In genomic region chr3:112611813-112612515, GRCh38 we compare ENCODE assay signal across 25 cellular contexts. TPM values are rescaled to one million over a fixed set of nuclear protein-coding genes. Genes with fewer than 3 reads are reported as not detected.
DNase-seq lines count a peak whose midpoint lies in the region; ATAC-seq and TF ChIP-seq lines count a peak whose summit lies in the region.
"Had no signal": no experiment of that assay in that cellular context is flagged by ENCODE, and none has a peak within 500 bp of the region (broad histone marks: within the 10 kb centered on the region; RNA-seq: fewer than 3 reads in every experiment).

No MANE protein-coding gene starts in this region.

- H3K4me1 ChIP-seq in heart right ventricle: peaks cover 0 to 15% (median 7%) of the 10 kb centered on the region in 9 donors
- H3K4me1 ChIP-seq in left ventricle myocardium inferior: peaks cover 11% of the 10 kb centered on the region
- peaks cover 53% of the 10 kb centered on the region for H3K4me1 ChIP-seq in adipocyte (ENCODE audit: control insufficient read depth, insufficient read depth, low read length)
- H3K4me1 ChIP-seq in aorta (ENCODE audit: control insufficient read depth in 1 of 2, insufficient read depth in 2 of 2, low read length in 2 of 2): no peaks in the 10 kb centered on the region
- no peaks in the 10 kb centered on the region for H3K4me1 ChIP-seq in endodermal cell (ENCODE audit: control insufficient read depth, insufficient read depth, low read length)
- H3K4me1 ChIP-seq: BLaER1, lower lobe of right lung, prostate gland had no signal

- H3K36me3 ChIP-seq in heart right ventricle (peaks cover 0 to 78% (median 0%) of the 10 kb centered on the region in 9 donors), left ventricle myocardium inferior (no peaks in the 10 kb centered on the region), adipocyte (ENCODE audit: control insufficient read depth, insufficient read depth, low read length, severe bottlenecking) (peaks cover 97% of the 10 kb centered on the region), aorta (ENCODE audit: control insufficient read depth in 1 of 2, insufficient read depth in 2 of 2, low read length in 1 of 2) (peaks cover 0 to 10% of the 10 kb centered on the region in 2 donors), endodermal cell (ENCODE audit: control insufficient read depth, insufficient read depth, low read length) (no peaks in the 10 kb centered on the region)
- H3K36me3 ChIP-seq: BLaER1, lower lobe of right lung, prostate gland had no signal

- H3K27ac Mint-ChIP-seq in endodermal cell: no peak overlapping the region
- H3K27ac Mint-ChIP-seq: activated naive CD8-positive, alpha-beta T cell treated with anti-CD3 and anti-CD28 coated beads for 36 hours; WTC11 had no signal

- peak in 7 of 8 donors; percentile 33 to 95 (median 79) for ATAC-seq in heart right ventricle
- ATAC-seq in aorta (ENCODE audit: low FRiP score): peak; percentile 38
- ATAC-seq in HG03521 (IDR thresholded peaks at IDR 0.05; ENCODE audit: unreplicated experiment): no peak
- ATAC-seq: lower lobe of right lung, PC-3, WTC11 had no signal

- H3K4me3 ChIP-seq in heart right ventricle: no peak overlapping the region
- no peak overlapping the region for H3K4me3 ChIP-seq in left ventricle myocardium inferior
- H3K4me3 ChIP-seq in adipocyte (ENCODE audit: low read length): no peak overlapping the region
- no peak overlapping the region for H3K4me3 ChIP-seq in aorta (ENCODE audit: low read length in 2 of 2)
- H3K4me3 ChIP-seq in endodermal cell (ENCODE audit: low read length): no peak overlapping the region
- H3K4me3 ChIP-seq: BLaER1, lower lobe of right lung, prostate gland, smooth muscle cell had no signal

- TF ChIP-seq CTCF in heart right ventricle (IDR thresholded peaks at IDR 0.05): no peak
- no peak for TF ChIP-seq CTCF in left ventricle myocardium inferior (IDR thresholded peaks at IDR 0.05; ENCODE audit: borderline replicate concordance)
- no peak for TF ChIP-seq CTCF in endodermal cell (conservative IDR thresholded peaks at IDR 0.05)

- H3K9ac ChIP-seq in adipocyte (ENCODE audit: low read length) (peak overlapping the region; percentile 35), endodermal cell (ENCODE audit: extremely low read depth, low read length, poor library complexity, severe bottlenecking) (no peak overlapping the region)
- H3K9ac ChIP-seq: BLaER1 had no signal

- H3K27me3 ChIP-seq in heart right ventricle (no peaks in the 10 kb centered on the region), left ventricle myocardium inferior (ENCODE audit: low read depth) (no peaks in the 10 kb centered on the region), adipocyte (replicated peaks; ENCODE audit: control insufficient read depth, insufficient read depth, low read length) (no peaks in the 10 kb centered on the region), aorta (ENCODE audit: control insufficient read depth in 1 of 2, insufficient read depth in 2 of 2, low read length in 1 of 2) (no peaks in the 10 kb centered on the region), endodermal cell (ENCODE audit: control insufficient read depth, insufficient read depth, low read length, poor library complexity, severe bottlenecking) (no peaks in the 10 kb centered on the region)
- H3K27me3 ChIP-seq: BLaER1 had no signal

- H3K36me3 Mint-ChIP-seq in endodermal cell (ENCODE audit: low read depth): no peaks in the 10 kb centered on the region
- H3K36me3 Mint-ChIP-seq: activated naive CD8-positive, alpha-beta T cell treated with anti-CD3 and anti-CD28 coated beads for 36 hours; WTC11 had no signal

- no peak overlapping the region for H3K4me3 Mint-ChIP-seq in endodermal cell
- H3K4me3 Mint-ChIP-seq: activated naive CD8-positive, alpha-beta T cell treated with anti-CD3 and anti-CD28 coated beads for 36 hours; WTC11 had no signal

- no peaks in the 10 kb centered on the region for H3K9me3 ChIP-seq in heart right ventricle
- H3K9me3 ChIP-seq in left ventricle myocardium inferior (replicated peaks): no peaks in the 10 kb centered on the region
- no peaks in the 10 kb centered on the region for H3K9me3 ChIP-seq in adipocyte (ENCODE audit: control insufficient read depth, low read length)
- H3K9me3 ChIP-seq in aorta (ENCODE audit: control insufficient read depth, low read length): no peaks in the 10 kb centered on the region
- no peaks in the 10 kb centered on the region for H3K9me3 ChIP-seq in endodermal cell (ENCODE audit: control insufficient read depth, low read length)
- H3K9me3 ChIP-seq: BLaER1, lower lobe of right lung, prostate gland had no signal

- no peaks in the 10 kb centered on the region for H3K27me3 Mint-ChIP-seq in endodermal cell (ENCODE audit: insufficient read depth)

- H3K9me3 Mint-ChIP-seq in endodermal cell: no peaks in the 10 kb centered on the region
- H3K9me3 Mint-ChIP-seq: activated naive CD8-positive, alpha-beta T cell treated with anti-CD3 and anti-CD28 coated beads for 36 hours had no signal

- H3K4me1 Mint-ChIP-seq in endodermal cell: peaks cover 8% of the 10 kb centered on the region
- H3K4me1 Mint-ChIP-seq: activated naive CD8-positive, alpha-beta T cell treated with anti-CD3 and anti-CD28 coated beads for 36 hours had no signal

- intact Hi-C loops in heart right ventricle (cut with DNase I) (no loop called here), left ventricle myocardium inferior (cut with micrococcal nuclease) (no loop called here), aorta (cut with DNase I) (no loop called here)

- 70% methylated on average over 4 of the region's 4 CpGs for WGBS in heart right ventricle, 2 donors
- 66 to 71% methylated on average over 4 of the region's 4 CpGs for WGBS in aorta, 2 donors
- 90 to 100% methylated on average over 1 to 2 of the region's 4 CpGs for WGBS in endodermal cell (ENCODE audit: insufficient coverage in 1 of 2, insufficient read length in 1 of 2), 2 experiments

- DNase-seq in heart right ventricle (no peak), left ventricle myocardium inferior (no peak), adipocyte (ENCODE audit: low read depth) (no peak), lung microvascular endothelial cell (ENCODE audit: low read depth in 2 of 2) (peak; percentile 31 to 38), aorta (no peak), endodermal cell (no peak)
- DNase-seq: activated CD4-positive, alpha-beta T cell treated with anti-CD3 and anti-CD28 coated beads, Interleukin-2, amount 50 U/mL, for 48 hours; activated CD8-positive, alpha-beta memory T cell treated with anti-CD3 and anti-CD28 coated beads, Interleukin-2, amount 50 U/mL, for 48 hours; activated naive CD8-positive, alpha-beta T cell treated with anti-CD3 and anti-CD28 coated beads for 36 hours; COR-L47; foreskin fibroblast; Kasumi-1; lower lobe of right lung; NCI-H1105; NCI-H2081; NCI-H774; PC-3; SHP77; stimulated activated CD4-positive, alpha-beta T cell treated with anti-CD3 and anti-CD28 coated beads, Interleukin-2, amount 100 ng/mL, for 24 hours; substantia nigra had no signal

- H3K27ac ChIP-seq in heart right ventricle: peak overlapping the region in 3 of 10 donors; percentile 1 to 14 (median 5)
- H3K27ac ChIP-seq in left ventricle myocardium inferior (replicated peaks): no peak overlapping the region
- H3K27ac ChIP-seq in aorta (ENCODE audit: low read depth in 1 of 2, low read length in 2 of 2): no peak overlapping the region
- H3K27ac ChIP-seq in endodermal cell (ENCODE audit: low read depth, low read length): no peak overlapping the region
- H3K27ac ChIP-seq: BLaER1, lower lobe of right lung, prostate gland had no signal

RNA-seq across cellular contexts. Expression of gene CCDC80, which starts 29.0 kb away (rescaled TPM):
- total RNA-seq in heart right ventricle: 100 to 1,000 TPM in 5 of 10 donors, 10 to 100 TPM in 5; 38.6 to 223 (median 99.3) TPM
- polyA plus RNA-seq in heart right ventricle: 10 to 100 TPM; 19.8 to 28.7 TPM
- 171 TPM for total RNA-seq in left ventricle myocardium inferior
- total RNA-seq in lung microvascular endothelial cell: 5.2 and 14.4 TPM in 2 replicates
- 1,000 to 10,000 TPM in 1 of 2 donors, 100 to 1,000 TPM in 1; 241 to 1,615 TPM for total RNA-seq in aorta
- 10 to 100 TPM; 64.5 to 99.8 TPM for polyA plus RNA-seq in aorta
- 10 to 100 TPM in 1 of 2 donors, 1 to 10 TPM in 1; 4.6 to 31.5 TPM for total RNA-seq in endodermal cell
- polyA plus RNA-seq in endodermal cell (2013, experiment 1 of 2): 62.4 TPM
- 84.0 TPM for polyA plus RNA-seq in endodermal cell (2013, experiment 2 of 2)
- total RNA-seq: activated naive CD8-positive, alpha-beta T cell treated with anti-CD3 and anti-CD28 coated beads for 36 hours had no signal

RNA-seq across cellular contexts. Expression of gene SLC35A5, which starts 50.1 kb away (rescaled TPM):
- total RNA-seq in heart right ventricle (10 to 100 TPM; 12.0 to 25.7 (median 15.1) TPM), left ventricle myocardium inferior (16.5 TPM), lung microvascular endothelial cell (22.0 and 35.7 TPM in 2 replicates), aorta (10 to 100 TPM; 25.2 to 30.5 TPM), endodermal cell (10 to 100 TPM; 39.9 to 43.2 TPM)
- polyA plus RNA-seq in heart right ventricle (1 to 10 TPM; 6.1 to 9.2 TPM), aorta (10 to 100 TPM; 10.0 to 25.7 TPM)
- 60.8 TPM for polyA plus RNA-seq in endodermal cell (2013, experiment 1 of 2)
- 47.9 TPM for polyA plus RNA-seq in endodermal cell (2013, experiment 2 of 2)

RNA-seq across cellular contexts. Expression of gene ATG3, which starts 50.2 kb away (rescaled TPM):
- total RNA-seq in heart right ventricle (10 to 100 TPM; 38.2 to 52.2 (median 42.8) TPM), left ventricle myocardium inferior (42.7 TPM), lung microvascular endothelial cell (60.1 and 66.1 TPM in 2 replicates), aorta (10 to 100 TPM; 47.7 to 53.0 TPM), endodermal cell (10 to 100 TPM; 36.3 to 42.1 TPM)
- polyA plus RNA-seq in heart right ventricle (10 to 100 TPM; 14.0 to 64.3 TPM), aorta (10 to 100 TPM; 44.9 to 82.8 TPM)
- 41.5 TPM for polyA plus RNA-seq in endodermal cell (2013, experiment 1 of 2)
- 41.5 TPM for polyA plus RNA-seq in endodermal cell (2013, experiment 2 of 2)

Comparison
In these comparisons a context has a peak if more than half of its experiments do, and no peak if none do; other contexts are left out.
1. DNase-seq: peak in lung microvascular endothelial cell (2 of 2); none in heart right ventricle (0 of 2), left ventricle myocardium inferior (single experiment), adipocyte (single experiment), aorta (0 of 2) and endodermal cell (single experiment).